Comparison of ENCODE assay signal across 1 cellular context in genomic region chr9:133707065-133707760, GRCh38.
TF ChIP-seq lines count a peak whose summit lies in the region.

No MANE protein-coding gene starts in this region.

TF ChIP-seq in WTC11, 78 proteins besides CTCF, POLR2A, EP300 and RAD21 (continued from another document):
- TF ChIP-seq E2F4 (CRISPR knock-in tag; IDR thresholded peaks at IDR 0.05; ENCODE audit: borderline replicate concordance, low read depth) = no peak
- TF ChIP-seq GRHL2 (CRISPR knock-in tag; IDR thresholded peaks at IDR 0.05; ENCODE audit: insufficient replicate concordance, severe bottlenecking) = no peak
